ENCODE assay signal across 1 cellular context in the genomic region with DNA sequence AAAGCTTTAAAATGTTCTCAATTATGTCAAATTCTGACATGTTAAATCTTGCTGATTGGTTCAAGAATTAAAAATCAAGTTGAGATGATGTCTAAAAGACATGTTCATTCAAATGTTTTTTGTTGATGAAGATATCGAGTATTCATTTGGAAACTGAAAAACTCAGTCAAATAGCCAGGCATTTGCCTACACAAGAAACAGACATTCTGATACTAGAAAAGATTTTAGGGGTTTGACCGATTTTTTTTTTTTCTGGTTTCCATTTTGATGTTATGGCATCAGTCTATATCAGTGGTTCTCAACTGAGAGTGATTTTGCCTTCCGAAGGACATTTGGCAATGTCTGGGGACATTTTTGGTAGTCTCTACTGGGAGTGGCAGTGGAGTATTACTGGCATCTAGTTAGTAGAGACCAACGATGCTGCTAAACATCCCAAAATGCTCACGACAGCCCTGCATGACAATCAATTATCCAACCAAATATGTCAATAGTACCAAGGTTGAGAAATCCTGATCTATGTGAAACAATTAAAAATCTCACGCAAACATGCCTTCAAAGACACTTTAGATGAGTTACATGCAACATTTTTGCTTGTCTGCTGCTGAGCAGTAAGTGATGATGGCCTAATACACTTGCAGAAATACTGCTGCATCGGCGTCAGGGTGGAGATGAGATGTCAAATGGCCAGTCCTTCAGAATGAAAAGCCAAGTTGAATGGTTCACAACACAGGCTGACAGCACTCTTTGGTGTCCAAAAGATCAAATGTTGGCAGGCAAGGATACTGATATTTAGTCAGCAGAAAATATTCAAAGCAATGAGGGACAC.
TF ChIP-seq lines count a peak whose summit lies in the region.

No MANE protein-coding gene starts in this region.

TF ChIP-seq in GM12878, 131 proteins besides CTCF, POLR2A, EP300 and RAD21 (continued from another document):
- TF ChIP-seq, protein P1, sequence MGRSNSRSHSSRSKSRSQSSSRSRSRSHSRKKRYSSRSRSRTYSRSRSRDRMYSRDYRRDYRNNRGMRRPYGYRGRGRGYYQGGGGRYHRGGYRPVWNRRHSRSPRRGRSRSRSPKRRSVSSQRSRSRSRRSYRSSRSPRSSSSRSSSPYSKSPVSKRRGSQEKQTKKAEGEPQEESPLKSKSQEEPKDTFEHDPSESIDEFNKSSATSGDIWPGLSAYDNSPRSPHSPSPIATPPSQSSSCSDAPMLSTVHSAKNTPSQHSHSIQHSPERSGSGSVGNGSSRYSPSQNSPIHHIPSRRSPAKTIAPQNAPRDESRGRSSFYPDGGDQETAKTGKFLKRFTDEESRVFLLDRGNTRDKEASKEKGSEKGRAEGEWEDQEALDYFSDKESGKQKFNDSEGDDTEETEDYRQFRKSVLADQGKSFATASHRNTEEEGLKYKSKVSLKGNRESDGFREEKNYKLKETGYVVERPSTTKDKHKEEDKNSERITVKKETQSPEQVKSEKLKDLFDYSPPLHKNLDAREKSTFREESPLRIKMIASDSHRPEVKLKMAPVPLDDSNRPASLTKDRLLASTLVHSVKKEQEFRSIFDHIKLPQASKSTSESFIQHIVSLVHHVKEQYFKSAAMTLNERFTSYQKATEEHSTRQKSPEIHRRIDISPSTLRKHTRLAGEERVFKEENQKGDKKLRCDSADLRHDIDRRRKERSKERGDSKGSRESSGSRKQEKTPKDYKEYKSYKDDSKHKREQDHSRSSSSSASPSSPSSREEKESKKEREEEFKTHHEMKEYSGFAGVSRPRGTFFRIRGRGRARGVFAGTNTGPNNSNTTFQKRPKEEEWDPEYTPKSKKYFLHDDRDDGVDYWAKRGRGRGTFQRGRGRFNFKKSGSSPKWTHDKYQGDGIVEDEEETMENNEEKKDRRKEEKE (IDR thresholded peaks at IDR 0.05): no peak
- TF ChIP-seq, protein P2, sequence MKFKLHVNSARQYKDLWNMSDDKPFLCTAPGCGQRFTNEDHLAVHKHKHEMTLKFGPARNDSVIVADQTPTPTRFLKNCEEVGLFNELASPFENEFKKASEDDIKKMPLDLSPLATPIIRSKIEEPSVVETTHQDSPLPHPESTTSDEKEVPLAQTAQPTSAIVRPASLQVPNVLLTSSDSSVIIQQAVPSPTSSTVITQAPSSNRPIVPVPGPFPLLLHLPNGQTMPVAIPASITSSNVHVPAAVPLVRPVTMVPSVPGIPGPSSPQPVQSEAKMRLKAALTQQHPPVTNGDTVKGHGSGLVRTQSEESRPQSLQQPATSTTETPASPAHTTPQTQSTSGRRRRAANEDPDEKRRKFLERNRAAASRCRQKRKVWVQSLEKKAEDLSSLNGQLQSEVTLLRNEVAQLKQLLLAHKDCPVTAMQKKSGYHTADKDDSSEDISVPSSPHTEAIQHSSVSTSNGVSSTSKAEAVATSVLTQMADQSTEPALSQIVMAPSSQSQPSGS (IDR thresholded peaks at IDR 0.05; ENCODE audit: low read length): peak; percentile 70
- no peak for TF ChIP-seq NFXL1 (IDR thresholded peaks at IDR 0.05; ENCODE audit: borderline replicate concordance)
- TF ChIP-seq, protein P3, sequence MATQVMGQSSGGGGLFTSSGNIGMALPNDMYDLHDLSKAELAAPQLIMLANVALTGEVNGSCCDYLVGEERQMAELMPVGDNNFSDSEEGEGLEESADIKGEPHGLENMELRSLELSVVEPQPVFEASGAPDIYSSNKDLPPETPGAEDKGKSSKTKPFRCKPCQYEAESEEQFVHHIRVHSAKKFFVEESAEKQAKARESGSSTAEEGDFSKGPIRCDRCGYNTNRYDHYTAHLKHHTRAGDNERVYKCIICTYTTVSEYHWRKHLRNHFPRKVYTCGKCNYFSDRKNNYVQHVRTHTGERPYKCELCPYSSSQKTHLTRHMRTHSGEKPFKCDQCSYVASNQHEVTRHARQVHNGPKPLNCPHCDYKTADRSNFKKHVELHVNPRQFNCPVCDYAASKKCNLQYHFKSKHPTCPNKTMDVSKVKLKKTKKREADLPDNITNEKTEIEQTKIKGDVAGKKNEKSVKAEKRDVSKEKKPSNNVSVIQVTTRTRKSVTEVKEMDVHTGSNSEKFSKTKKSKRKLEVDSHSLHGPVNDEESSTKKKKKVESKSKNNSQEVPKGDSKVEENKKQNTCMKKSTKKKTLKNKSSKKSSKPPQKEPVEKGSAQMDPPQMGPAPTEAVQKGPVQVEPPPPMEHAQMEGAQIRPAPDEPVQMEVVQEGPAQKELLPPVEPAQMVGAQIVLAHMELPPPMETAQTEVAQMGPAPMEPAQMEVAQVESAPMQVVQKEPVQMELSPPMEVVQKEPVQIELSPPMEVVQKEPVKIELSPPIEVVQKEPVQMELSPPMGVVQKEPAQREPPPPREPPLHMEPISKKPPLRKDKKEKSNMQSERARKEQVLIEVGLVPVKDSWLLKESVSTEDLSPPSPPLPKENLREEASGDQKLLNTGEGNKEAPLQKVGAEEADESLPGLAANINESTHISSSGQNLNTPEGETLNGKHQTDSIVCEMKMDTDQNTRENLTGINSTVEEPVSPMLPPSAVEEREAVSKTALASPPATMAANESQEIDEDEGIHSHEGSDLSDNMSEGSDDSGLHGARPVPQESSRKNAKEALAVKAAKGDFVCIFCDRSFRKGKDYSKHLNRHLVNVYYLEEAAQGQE (IDR thresholded peaks at IDR 0.05; ENCODE audit: low read depth, low read length): no peak
- TF ChIP-seq, protein P4, sequence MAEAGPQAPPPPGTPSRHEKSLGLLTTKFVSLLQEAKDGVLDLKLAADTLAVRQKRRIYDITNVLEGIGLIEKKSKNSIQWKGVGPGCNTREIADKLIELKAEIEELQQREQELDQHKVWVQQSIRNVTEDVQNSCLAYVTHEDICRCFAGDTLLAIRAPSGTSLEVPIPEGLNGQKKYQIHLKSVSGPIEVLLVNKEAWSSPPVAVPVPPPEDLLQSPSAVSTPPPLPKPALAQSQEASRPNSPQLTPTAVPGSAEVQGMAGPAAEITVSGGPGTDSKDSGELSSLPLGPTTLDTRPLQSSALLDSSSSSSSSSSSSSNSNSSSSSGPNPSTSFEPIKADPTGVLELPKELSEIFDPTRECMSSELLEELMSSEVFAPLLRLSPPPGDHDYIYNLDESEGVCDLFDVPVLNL (IDR thresholded peaks at IDR 0.05; ENCODE audit: low read depth, low read length): no peak
- TF ChIP-seq, protein P5, sequence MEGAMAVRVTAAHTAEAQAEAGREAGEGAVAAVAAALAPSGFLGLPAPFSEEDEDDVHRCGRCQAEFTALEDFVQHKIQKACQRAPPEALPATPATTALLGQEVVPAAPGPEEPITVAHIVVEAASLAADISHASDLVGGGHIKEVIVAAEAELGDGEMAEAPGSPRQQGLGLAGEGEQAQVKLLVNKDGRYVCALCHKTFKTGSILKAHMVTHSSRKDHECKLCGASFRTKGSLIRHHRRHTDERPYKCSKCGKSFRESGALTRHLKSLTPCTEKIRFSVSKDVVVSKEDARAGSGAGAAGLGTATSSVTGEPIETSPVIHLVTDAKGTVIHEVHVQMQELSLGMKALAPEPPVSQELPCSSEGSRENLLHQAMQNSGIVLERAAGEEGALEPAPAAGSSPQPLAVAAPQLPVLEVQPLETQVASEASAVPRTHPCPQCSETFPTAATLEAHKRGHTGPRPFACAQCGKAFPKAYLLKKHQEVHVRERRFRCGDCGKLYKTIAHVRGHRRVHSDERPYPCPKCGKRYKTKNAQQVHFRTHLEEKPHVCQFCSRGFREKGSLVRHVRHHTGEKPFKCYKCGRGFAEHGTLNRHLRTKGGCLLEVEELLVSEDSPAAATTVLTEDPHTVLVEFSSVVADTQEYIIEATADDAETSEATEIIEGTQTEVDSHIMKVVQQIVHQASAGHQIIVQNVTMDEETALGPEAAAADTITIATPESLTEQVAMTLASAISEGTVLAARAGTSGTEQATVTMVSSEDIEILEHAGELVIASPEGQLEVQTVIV (IDR thresholded peaks at IDR 0.05; ENCODE audit: borderline replicate concordance, partially characterized antibody): no peak
- TF ChIP-seq SMC3 (IDR thresholded peaks at IDR 0.05; ENCODE audit: borderline replicate concordance, low read length): no peak
- TF ChIP-seq POU2F2 (IDR thresholded peaks at IDR 0.05; ENCODE audit: borderline replicate concordance, low read depth, low read length): peak; percentile 97
- peak; percentile 91 for TF ChIP-seq JUNB (IDR thresholded peaks at IDR 0.05)
- no peak for TF ChIP-seq WRNIP1 (IDR thresholded peaks at IDR 0.05; ENCODE audit: borderline replicate concordance, low read depth, low read length)
